Comparison of ENCODE assay signal across 8 cellular contexts in the genomic region with DNA sequence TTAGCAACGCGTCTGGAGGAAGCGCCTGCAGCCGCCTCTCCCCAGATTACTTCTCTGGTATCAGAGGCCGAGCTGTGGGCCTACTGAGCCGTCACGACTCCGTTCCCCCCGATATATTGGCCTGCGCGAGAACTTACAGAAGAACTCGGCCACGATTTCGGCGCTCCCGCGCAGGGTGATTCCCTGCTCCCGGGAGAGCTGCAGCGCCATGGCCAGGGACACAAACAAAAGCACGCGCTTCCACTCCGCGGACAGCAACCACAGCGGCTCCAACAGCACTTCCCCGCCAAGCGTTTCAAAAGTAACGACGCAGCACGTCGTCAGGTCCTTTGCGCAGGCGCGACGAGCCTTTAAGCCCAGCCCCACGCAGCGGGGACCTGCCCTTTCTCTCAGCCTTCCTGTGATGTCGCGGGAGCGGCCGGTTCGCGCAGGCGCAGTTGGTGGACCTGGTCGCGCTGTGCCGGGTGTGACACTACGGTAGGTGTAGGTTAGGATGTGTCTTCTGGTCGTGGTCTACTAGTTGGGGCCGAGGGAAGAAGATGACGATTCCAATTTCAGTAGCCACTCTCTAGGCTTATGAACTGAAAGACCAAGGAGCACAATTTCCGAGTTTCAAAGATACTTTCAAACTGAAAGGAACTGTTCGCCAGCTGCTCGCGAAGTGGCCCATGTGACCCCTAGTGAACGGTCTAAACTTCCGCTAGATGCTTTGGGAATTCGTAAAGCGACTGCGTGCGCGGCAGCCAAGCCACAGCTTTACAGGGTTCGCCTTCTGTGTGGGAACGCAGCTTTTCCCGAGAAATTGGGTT. TPM values are rescaled to one million over a fixed set of nuclear protein-coding genes. Genes with fewer than 3 reads are reported as not detected.
DNase-seq lines count a peak whose midpoint lies in the region; ATAC-seq lines count a peak whose summit lies in the region.

A gene (minus strand): TSS at position 324 of the 809 bp plus-strand sequence. CDS start 114 bp downstream, at position 210.

- peak within 1 kb of the TSS; percentile 96 for H3K4me3 Mint-ChIP-seq in activated CD4-positive, alpha-beta T cell treated with anti-CD3 and anti-CD28 coated beads, Interleukin-2, amount 10 ng/mL, durations not matched to agents 7 days and 5 days

- POLR2A ChIA-PET in activated CD4-positive, alpha-beta T cell treated with anti-CD3 and anti-CD28 coated beads, Interleukin-2, amount 10 ng/mL, durations not matched to agents 7 days and 5 days (lab: Charles Lee), result interaction anchor here (0.6 to 0.8 kb wide), 2 partner anchors 438 to 1756 kb away, joined by 3 to 4 read pairs; a partner anchor contains a TSS

- H3K27ac Mint-ChIP-seq in activated CD4-positive, alpha-beta T cell treated with anti-CD3 and anti-CD28 coated beads, Interleukin-2, amount 10 ng/mL, durations not matched to agents 7 days and 5 days, result peak within 1 kb of the TSS; percentile 99

- H3K4me3 ChIP-seq in BLaER1, result peak within 1 kb of the TSS; percentile 79

- peak within 1 kb of the TSS; percentile 82 for H3K4me2 ChIP-seq in BLaER1

- H3K4me1 Mint-ChIP-seq in activated CD4-positive, alpha-beta T cell treated with anti-CD3 and anti-CD28 coated beads, Interleukin-2, amount 10 ng/mL, durations not matched to agents 7 days and 5 days, result peaks cover 64% of the 10 kb centered on the region

- CTCF ChIA-PET in activated CD4-positive, alpha-beta T cell treated with anti-CD3 and anti-CD28 coated beads, Interleukin-2, amount 10 ng/mL, durations not matched to agents 7 days and 5 days (lab: Charles Lee), result interaction anchor here (0.6 kb wide), 1 partner anchor 24 kb away, joined by 4 read pairs; no protein-coding TSS in a partner anchor

- H4K20me1 ChIP-seq in BLaER1, result peaks cover 27% of the 10 kb centered on the region

- peak within 1 kb of the TSS; percentile 94 for H3K27ac ChIP-seq in BLaER1

- peak within 1 kb of the TSS; percentile 90 for H3K9ac ChIP-seq in BLaER1

- H3K27me3 Mint-ChIP-seq in activated CD4-positive, alpha-beta T cell treated with anti-CD3 and anti-CD28 coated beads, Interleukin-2, amount 10 ng/mL, durations not matched to agents 7 days and 5 days, result no peaks in the 10 kb centered on the region

- DNase-seq in NCI-H69 (lab: John Stamatoyannopoulos, UW), result peak; percentile 97
- peak; percentile 99 for DNase-seq in activated CD4-positive, alpha-beta T cell treated with anti-CD3 and anti-CD28 coated beads, Interleukin-2, amount 10 ng/mL, durations not matched to agents 7 days and 5 days
- DNase-seq in cortex of kidney (lab: John Stamatoyannopoulos, UW), result peak; percentile 17
- peak; percentile 99 to 100 for DNase-seq in left colon
- DNase-seq in stimulated activated CD4-positive, alpha-beta T cell treated with anti-CD3 and anti-CD28 coated beads, Interleukin-1b, Interleukin-23, amount 100 ng/mL, for 48 hours, result peak; percentile 98

- peaks cover 38% of the 10 kb centered on the region for H3K36me3 Mint-ChIP-seq in activated CD4-positive, alpha-beta T cell treated with anti-CD3 and anti-CD28 coated beads, Interleukin-2, amount 10 ng/mL, durations not matched to agents 7 days and 5 days (ENCODE audit: low read depth)

- H3K9me3 ChIP-seq in BLaER1, result no peaks in the 10 kb centered on the region

- intact Hi-C loops in left colon (cut with DNase I, micrococcal nuclease), result no loop called here

- H3K27me3 ChIP-seq in BLaER1, result no peaks in the 10 kb centered on the region

- ATAC-seq in GM19328 (IDR thresholded peaks at IDR 0.05; ENCODE audit: unreplicated experiment) (peak; percentile 91), HG03520 (IDR thresholded peaks at IDR 0.05; ENCODE audit: unreplicated experiment) (peak; percentile 91), left colon (peak; percentile 96)

- H3K4me1 ChIP-seq in BLaER1, result peaks cover 60% of the 10 kb centered on the region

- H3K9me3 Mint-ChIP-seq in activated CD4-positive, alpha-beta T cell treated with anti-CD3 and anti-CD28 coated beads, Interleukin-2, amount 10 ng/mL, durations not matched to agents 7 days and 5 days, result no peaks in the 10 kb centered on the region

- H3K36me3 ChIP-seq in BLaER1, result peaks cover 29% of the 10 kb centered on the region

RNA-seq across cellular contexts. Expression of the gene that starts here (rescaled TPM):
- total RNA-seq in activated CD4-positive, alpha-beta T cell treated with anti-CD3 and anti-CD28 coated beads, Interleukin-2, amount 10 ng/mL, durations not matched to agents 7 days and 5 days, result 10 to 100 TPM; 51.9 to 60.5 TPM
- 1 to 10 TPM; 5.3 to 8.8 TPM for total RNA-seq in left colon

Comparison
In these comparisons a context has a peak if more than half of its experiments do, and no peak if none do; other contexts are left out.
1. Peak in every context shown above with its lines: DNase-seq, ATAC-seq, H3K4me3 ChIP-seq and H3K27ac ChIP-seq.
2. RNA of the gene that starts here (total RNA-seq): 51.9 to 60.5 TPM in activated CD4-positive, alpha-beta T cell treated with anti-CD3 and anti-CD28 coated beads, Interleukin-2, amount 10 ng/mL, durations not matched to agents 7 days and 5 days; 5.3 to 8.8 TPM in left colon; every median in the first group is over 4 times any median in the second.
3. DNase-seq: peak in every context shown above with its lines; median percentile 100 in left colon; 99 in activated CD4-positive, alpha-beta T cell treated with anti-CD3 and anti-CD28 coated beads, Interleukin-2, amount 10 ng/mL, durations not matched to agents 7 days and 5 days; 98 in stimulated activated CD4-positive, alpha-beta T cell treated with anti-CD3 and anti-CD28 coated beads, Interleukin-1b, Interleukin-23, amount 100 ng/mL, for 48 hours; 97 in NCI-H69; 17 in cortex of kidney.